Comparison of ENCODE assay signal across 6 cellular contexts in the genomic region with DNA sequence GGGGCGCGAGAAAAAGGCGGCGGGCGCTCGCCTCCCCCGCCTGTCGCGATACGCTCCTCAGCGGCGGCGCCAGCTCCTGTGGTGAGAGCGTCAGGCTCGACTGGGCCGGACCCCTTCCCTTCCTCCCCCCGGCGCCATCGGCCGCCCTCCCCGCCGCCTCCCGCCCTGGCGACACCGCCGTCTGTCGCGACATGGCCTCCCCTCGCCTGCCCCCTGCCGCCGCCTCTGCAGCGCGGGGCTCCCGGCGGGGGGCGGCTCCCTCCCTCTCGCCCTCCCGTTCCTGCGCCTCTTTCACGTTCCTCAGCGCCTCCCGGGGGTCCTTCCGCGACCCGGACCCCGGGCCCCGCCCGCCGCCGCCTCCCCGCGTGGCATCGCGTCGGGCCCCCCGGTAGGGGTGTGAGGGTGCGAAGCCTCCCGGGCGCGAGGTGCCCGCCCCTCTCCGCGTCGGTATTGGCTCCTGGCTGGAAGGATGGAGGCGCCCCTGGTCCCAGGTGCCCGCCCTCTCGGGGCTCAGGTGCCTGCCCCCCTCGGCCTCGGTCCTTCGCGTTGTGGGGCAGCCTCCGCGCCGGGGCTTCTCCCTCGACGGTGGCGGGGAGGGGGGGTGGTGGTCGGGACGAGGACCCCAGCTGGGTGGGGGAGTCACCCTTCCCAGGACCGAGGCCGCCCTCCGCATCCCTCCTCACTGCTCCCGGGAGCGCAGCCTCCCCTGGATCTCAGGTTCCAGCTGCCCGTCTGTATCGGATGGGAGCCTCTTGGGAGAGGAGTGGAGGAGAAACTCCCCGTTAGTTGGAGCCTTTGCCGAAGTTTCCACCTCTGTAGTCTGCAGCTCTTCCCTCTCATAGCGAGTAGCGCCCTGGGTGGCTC.
DNase-seq lines count a peak whose midpoint lies in the region; ATAC-seq and TF ChIP-seq lines count a peak whose summit lies in the region.

No MANE protein-coding gene starts in this region.

- no peak for TF ChIP-seq CTCF in fibroblast of pulmonary artery (IDR thresholded peaks at IDR 0.05; ENCODE audit: low read length, missing control alignments)

- H3K4me3 ChIP-seq in fibroblast of pulmonary artery (replicated peaks; ENCODE audit: low read depth, low read length): peak overlapping the region; percentile 84

- no peaks in the 10 kb centered on the region for H3K9me3 Mint-ChIP-seq in stimulated activated naive B cell treated with anti-CD40 and anti-IgM and Interleukin-4, amounts not matched to agents 10 μg/mL and 1 μg/mL and 100 μg/mL, for 72 hours

- no peak for ATAC-seq in stimulated activated naive B cell treated with anti-CD40 and anti-IgM and Interleukin-4, amounts not matched to agents 10 μg/mL and 1 μg/mL and 100 μg/mL, for 72 hours (replicated peaks)

- peak; percentile 31 for DNase-seq in COLO668 (lab: John Stamatoyannopoulos, UW; ENCODE audit: unreplicated experiment)
- peak in 4 of 5 donors; percentile 25 to 43 (median 30) for DNase-seq in T-helper 1 cell
- no peak for DNase-seq in fibroblast of pulmonary artery (ENCODE audit: low read depth)
- no peak for DNase-seq in stimulated activated naive B cell treated with anti-CD40 and anti-IgM and Interleukin-4, amounts not matched to agents 10 μg/mL and 1 μg/mL and 100 μg/mL, for 72 hours
- DNase-seq in HCEC 1CT: no peak
- no peak for DNase-seq in NCI-H187 treated with DMSO at 0.1 percent for 48 hours (lab: John Stamatoyannopoulos, UW)

- H3K4me3 Mint-ChIP-seq in stimulated activated naive B cell treated with anti-CD40 and anti-IgM and Interleukin-4, amounts not matched to agents 10 μg/mL and 1 μg/mL and 100 μg/mL, for 72 hours: peak overlapping the region; percentile 81 to 89

- peak overlapping the region; percentile 95 for H3K27ac Mint-ChIP-seq in stimulated activated naive B cell treated with anti-CD40 and anti-IgM and Interleukin-4, amounts not matched to agents 10 μg/mL and 1 μg/mL and 100 μg/mL, for 72 hours

- H3K36me3 Mint-ChIP-seq in stimulated activated naive B cell treated with anti-CD40 and anti-IgM and Interleukin-4, amounts not matched to agents 10 μg/mL and 1 μg/mL and 100 μg/mL, for 72 hours: peaks cover 32 to 40% of the 10 kb centered on the region in 2 donors

- H3K27me3 Mint-ChIP-seq in stimulated activated naive B cell treated with anti-CD40 and anti-IgM and Interleukin-4, amounts not matched to agents 10 μg/mL and 1 μg/mL and 100 μg/mL, for 72 hours: no peaks in the 10 kb centered on the region

- peaks cover 36 to 52% of the 10 kb centered on the region in 2 donors for H3K4me1 Mint-ChIP-seq in stimulated activated naive B cell treated with anti-CD40 and anti-IgM and Interleukin-4, amounts not matched to agents 10 μg/mL and 1 μg/mL and 100 μg/mL, for 72 hours

Comparison
In these comparisons a context has a peak if more than half of its experiments do, and no peak if none do; other contexts are left out.
1. DNase-seq: peak in COLO668 (single experiment) and T-helper 1 cell (4 of 5); none in fibroblast of pulmonary artery (single experiment), stimulated activated naive B cell treated with anti-CD40 and anti-IgM and Interleukin-4, amounts not matched to agents 10 μg/mL and 1 μg/mL and 100 μg/mL, for 72 hours (single experiment), HCEC 1CT (single experiment) and NCI-H187 treated with DMSO at 0.1 percent for 48 hours (single experiment).